Comparison of ENCODE assay signal across 15 cellular contexts in the genomic region with DNA sequence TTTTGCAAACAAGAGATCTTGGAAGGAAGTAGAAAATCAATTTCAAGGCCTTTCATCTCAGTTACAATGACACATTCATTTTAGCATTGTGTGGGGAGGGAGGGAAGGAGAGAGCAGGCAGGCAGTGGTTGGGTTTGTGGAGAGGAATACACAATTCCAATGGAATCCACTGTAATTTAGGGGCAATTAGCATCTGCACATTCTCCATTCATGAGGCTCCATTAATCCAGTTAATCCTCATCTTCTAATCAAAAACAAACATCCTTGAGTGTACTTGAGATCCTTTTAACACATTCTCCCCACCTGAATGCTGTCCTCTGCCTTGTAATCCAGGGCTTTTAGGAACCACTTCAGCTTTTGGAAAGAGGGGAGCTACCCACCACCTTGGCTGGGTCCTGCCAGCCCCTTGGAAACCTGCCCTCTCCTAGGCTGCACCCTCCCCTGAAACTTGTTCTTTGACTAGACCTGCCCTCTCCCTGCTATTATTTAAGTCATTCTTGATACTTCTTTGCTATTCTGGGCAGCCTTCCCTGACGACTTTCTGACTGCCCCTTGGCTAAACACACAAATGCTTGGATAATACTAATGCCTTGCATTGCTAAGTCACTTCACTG.
DNase-seq lines count a peak whose midpoint lies in the region; ATAC-seq and TF ChIP-seq lines count a peak whose summit lies in the region.
"Had no signal": no experiment of that assay in that cellular context is flagged by ENCODE, and none has a peak within 500 bp of the region (broad histone marks: within the 10 kb centered on the region; RNA-seq: fewer than 3 reads in every experiment).

No MANE protein-coding gene starts in this region.

- in situ Hi-C loops in KBM-7 (cut with MboI; ENCODE audit: low pct_unique_long_range_greater_than_20kb, low sequenced_read_pairs) = no loop called here

- intact Hi-C loops in sciatic nerve (cut with DNase I) = no loop called here

- no peak overlapping the region for H3K4me3 ChIP-seq in fibroblast of the aortic adventitia (ENCODE audit: low read depth, low read length)

- ATAC-seq in sciatic nerve (peak; percentile 49), GM19452 (IDR thresholded peaks at IDR 0.05; ENCODE audit: unreplicated experiment) (no peak), GM18867 (IDR thresholded peaks at IDR 0.05; ENCODE audit: unreplicated experiment) (no peak)
- ATAC-seq: activated CD4-positive, alpha-beta T cell treated with anti-CD3 and anti-CD28 coated beads for 36 hours; activated T-cell treated with anti-CD3 and anti-CD28 coated beads, Interleukin-2, amount 50 U/mL, for 4 hours; natural killer cell treated with Interleukin-12 subunit alpha and Interleukin-12 subunit beta and Interleukin-15 and Interleukin-18, amount 100 ng/mL, for 72 hours had no signal

- no peak for TF ChIP-seq CTCF in fibroblast of the aortic adventitia (IDR thresholded peaks at IDR 0.05; ENCODE audit: insufficient read depth, low read length)

- DNase-seq in H4 (ENCODE audit: low spot score) (peak; percentile 16), NCI-H524 treated with DMSO at 0.1 percent for 48 hours (lab: John Stamatoyannopoulos, UW) (peak; percentile 90), fibroblast of the aortic adventitia (ENCODE audit: low read depth) (peak; percentile 67), sciatic nerve (ENCODE audit: low spot score) (no peak), KBM-7 (no peak), SIG-M5 treated with dmso at 0.1 percent for 504 hours (lab: John Stamatoyannopoulos, UW; ENCODE audit: unreplicated experiment) (no peak)
- DNase-seq: activated CD4-positive, alpha-beta T cell treated with anti-CD3 and anti-CD28 coated beads for 36 hours; activated T-cell treated with anti-CD3 and anti-CD28 coated beads, Interleukin-2, amount 50 U/mL, for 4 hours; anterior cingulate cortex; CD4-positive, CD25-positive, alpha-beta regulatory T cell; GOT3; NCI-H226 had no signal

Comparison
In these comparisons a context has a peak if more than half of its experiments do, and no peak if none do; other contexts are left out.
1. DNase-seq: peak in H4 (single experiment), NCI-H524 treated with DMSO at 0.1 percent for 48 hours (single experiment) and fibroblast of the aortic adventitia (single experiment); none in sciatic nerve (single experiment), KBM-7 (single experiment) and SIG-M5 treated with dmso at 0.1 percent for 504 hours (single experiment).